In the genomic region with DNA sequence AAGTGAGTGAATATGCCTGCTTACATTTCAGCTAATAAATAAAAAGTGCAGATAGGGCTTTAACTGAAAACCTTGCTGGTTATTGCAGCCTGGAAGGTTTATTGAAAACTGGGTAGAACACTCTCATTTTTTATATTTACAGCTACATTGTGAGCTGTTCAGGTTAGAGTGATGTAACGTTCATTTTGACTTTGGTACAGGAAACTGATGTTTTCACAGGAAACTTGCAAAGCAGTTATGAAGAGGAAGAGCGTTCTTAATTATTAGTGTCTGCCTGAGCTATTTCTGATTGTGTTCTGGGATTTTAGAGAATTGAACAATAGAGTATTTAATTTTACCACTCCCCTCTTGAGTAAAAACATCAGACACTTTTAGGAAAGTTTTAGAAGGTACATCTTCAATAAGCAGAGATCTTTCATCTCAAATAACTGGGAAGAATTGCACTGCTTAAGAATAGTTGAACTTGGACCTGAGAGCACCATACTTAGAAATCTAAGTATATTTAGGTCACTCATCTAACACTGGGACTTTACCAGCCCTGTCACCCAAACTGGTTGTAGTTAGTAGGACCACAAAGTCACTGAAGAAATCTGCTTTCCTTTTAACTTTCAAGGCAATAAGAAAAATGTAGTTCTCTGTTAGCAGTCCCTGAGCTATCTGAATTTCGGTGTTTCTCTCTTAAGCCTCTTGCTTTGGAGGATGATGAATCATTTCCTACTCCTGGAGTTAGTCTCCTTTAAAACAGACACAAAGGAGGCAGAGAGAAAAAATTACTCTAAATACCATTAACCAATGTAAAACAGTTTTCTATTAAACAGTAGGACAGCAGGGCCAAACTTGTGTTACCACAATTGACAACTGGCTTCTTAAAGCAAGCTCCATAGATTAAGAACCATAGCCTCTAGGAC, we compare ENCODE assay signal across 12 cellular contexts.
DNase-seq lines count a peak whose midpoint lies in the region; ATAC-seq and TF ChIP-seq lines count a peak whose summit lies in the region.
"Had no signal": no experiment of that assay in that cellular context is flagged by ENCODE, and none has a peak within 500 bp of the region (broad histone marks: within the 10 kb centered on the region; RNA-seq: fewer than 3 reads in every experiment).

No MANE protein-coding gene starts in this region.

- H3K9ac ChIP-seq in SK-N-MC (ENCODE audit: insufficient read length) (peak overlapping the region; percentile 26), mesendoderm (ENCODE audit: low read length) (no peak overlapping the region)

- H3K4me1 ChIP-seq in mesendoderm (ENCODE audit: control insufficient read depth, low read depth, low read length) = no peaks in the 10 kb centered on the region
- H3K4me1 ChIP-seq: SJCRH30 had no signal

- no peak overlapping the region for H2BK5ac ChIP-seq in mesendoderm (ENCODE audit: low read length)

- no peaks in the 10 kb centered on the region for H3K9me3 ChIP-seq in SK-N-MC (ENCODE audit: low read depth, low read length)
- H3K9me3 ChIP-seq: SJCRH30 had no signal

- no peak overlapping the region for H4K8ac ChIP-seq in mesendoderm (ENCODE audit: low read depth, low read length)

- no peak overlapping the region for H3K23ac ChIP-seq in mesendoderm (ENCODE audit: low read length)

- H4K5ac ChIP-seq in mesendoderm (ENCODE audit: low read length) = no peak overlapping the region

- H3K36me3 ChIP-seq in SK-N-MC (ENCODE audit: insufficient read depth, low read length) = 0 out of 2 replicates have a peak, but pooled peaks cover 3% of the 10 kb centered on the region
- no peaks in the 10 kb centered on the region for H3K36me3 ChIP-seq in mesendoderm (ENCODE audit: control insufficient read depth, insufficient read depth, low read length)
- H3K36me3 ChIP-seq: SJCRH30 had no signal

- no peaks in the 10 kb centered on the region for H3K79me2 ChIP-seq in mesendoderm (ENCODE audit: control insufficient read depth, insufficient read depth, low read length)

- DNase-seq in A172 (ENCODE audit: low spot score) (peak; percentile 36), SK-N-MC (ENCODE audit: low read depth, low spot score) (no peak), fibroblast of pulmonary artery (ENCODE audit: low read depth) (peak; percentile 64), mesendoderm (no peak), RKO (ENCODE audit: low spot score) (no peak)
- DNase-seq: kidney glomerular epithelial cell, NCI-H2171, SJCRH30 had no signal

- TF ChIP-seq CTCF in fibroblast of pulmonary artery (IDR thresholded peaks at IDR 0.05; ENCODE audit: low read length, missing control alignments) = no peak

- H3K18ac ChIP-seq in mesendoderm (ENCODE audit: low read length) = no peak overlapping the region

- H3K4me3 ChIP-seq in SK-N-MC = peak overlapping the region; percentile 62
- peak overlapping the region; percentile 13 for H3K4me3 ChIP-seq in fibroblast of pulmonary artery (replicated peaks; ENCODE audit: low read depth, low read length)
- H3K4me3 ChIP-seq in mesendoderm (ENCODE audit: low read length) = no peak overlapping the region
- H3K4me3 ChIP-seq: SJCRH30, tibial nerve had no signal

- WGBS in mesendoderm (ENCODE audit: extremely low coverage, insufficient coverage, low lambda C conversion rate) = no CpG with 5 or more reads among the region's 3 CpGs

- H2BK120ac ChIP-seq in mesendoderm (ENCODE audit: low read depth, low read length) = no peak overlapping the region

- no peak overlapping the region for H3K4ac ChIP-seq in mesendoderm (ENCODE audit: low read depth, low read length)

- peak overlapping the region; percentile 76 for H3K27ac ChIP-seq in SK-N-MC
- no peak overlapping the region for H3K27ac ChIP-seq in mesendoderm (ENCODE audit: low read depth, low read length)
- H3K27ac ChIP-seq: SJCRH30 had no signal

- peak; percentile 20 for ATAC-seq in GM18867 (IDR thresholded peaks at IDR 0.05; ENCODE audit: unreplicated experiment)
- no peak for ATAC-seq in HG02571 (IDR thresholded peaks at IDR 0.05; ENCODE audit: unreplicated experiment)
- no peak for ATAC-seq in HG02884 (IDR thresholded peaks at IDR 0.05; ENCODE audit: unreplicated experiment)

- no peak overlapping the region for H3K56ac ChIP-seq in mesendoderm (ENCODE audit: low read length)

- H2AK5ac ChIP-seq in mesendoderm (ENCODE audit: low read length) = no peak overlapping the region

- H3K4me2 ChIP-seq in mesendoderm (ENCODE audit: low read length) = no peak overlapping the region

- H3K27me3 ChIP-seq in mesendoderm (ENCODE audit: insufficient read depth, low read length, poor library complexity) = no peaks in the 10 kb centered on the region
- H3K27me3 ChIP-seq: SJCRH30, tibial nerve had no signal

- H3K79me1 ChIP-seq in mesendoderm (ENCODE audit: low read length) = no peaks in the 10 kb centered on the region

- no peak overlapping the region for H2BK15ac ChIP-seq in mesendoderm (replicated peaks; ENCODE audit: low read depth)

Comparison
In these comparisons a context has a peak if more than half of its experiments do, and no peak if none do; other contexts are left out.
1. DNase-seq: peak in A172 (single experiment) and fibroblast of pulmonary artery (single experiment); none in SK-N-MC (single experiment), mesendoderm (single experiment) and RKO (single experiment).